Comparison of ENCODE assay signal across 9 cellular contexts in genomic region chr16:28180660-28181556, GRCh38. TPM values are rescaled to one million over a fixed set of nuclear protein-coding genes. Genes with fewer than 3 reads are reported as not detected.
DNase-seq lines count a peak whose midpoint lies in the region; ATAC-seq, FAIRE-seq and TF ChIP-seq lines count a peak whose summit lies in the region.
"Had no signal": no experiment of that assay in that cellular context is flagged by ENCODE, and none has a peak within 500 bp of the region (broad histone marks: within the 10 kb centered on the region; RNA-seq: fewer than 3 reads in every experiment).

No MANE protein-coding gene starts in this region.

- no peaks in the 10 kb centered on the region for H3K27me3 ChIP-seq in ascending aorta

- no peak for TF ChIP-seq EP300 in A549 (IDR thresholded peaks at IDR 0.05)

- H3K4me3 ChIP-seq in A549 (no peak overlapping the region), ascending aorta (no peak overlapping the region)

- POLR2A ChIA-PET in A549 (lab: Yijun Ruan, JAX) (interaction anchor here (0.5 kb wide), 1 partner anchor 311 kb away, joined by 4 read pairs; the partner anchor contains the start of gene CLN3), activated B cell treated with CpG ODN at 0.5 μM for 24 hours (lab: Charles Lee) (interaction anchor here (0.7 to 2.9 kb wide), 6 partner anchors 10 to 30 kb away, joined by 3 to 20 read pairs (median 8); partner anchors contain the start of gene XPO6)

- ATAC-seq in A549 (peak; percentile 54 to 71; a peak in 4 of 6 replicates), GM21381 (IDR thresholded peaks at IDR 0.05; ENCODE audit: unreplicated experiment) (peak; percentile 51), activated B cell treated with CpG ODN at 0.5 μM for 24 hours (ENCODE audit: low read depth) (peak; percentile 82)

- no peak for FAIRE-seq in A549 (lab: Jason Lieb, UNC)

- CTCF ChIA-PET in A549 (lab: Yijun Ruan, JAX), result no interaction called here
- CTCF ChIA-PET in activated B cell treated with CpG ODN at 0.5 μM for 24 hours (lab: Charles Lee), result interaction anchor here (1.0 to 1.8 kb wide), 2 partner anchors 11 to 13 kb away, joined by 3 to 7 read pairs; no protein-coding TSS in a partner anchor

- H3K4me3 Mint-ChIP-seq in activated B cell treated with CpG ODN at 0.5 μM for 24 hours (peak overlapping the region; percentile 77), endothelial cell (ENCODE audit: unreplicated experiment) (no peak overlapping the region)

- H3K9me3 Mint-ChIP-seq in activated B cell treated with CpG ODN at 0.5 μM for 24 hours (peaks cover 3% of the 10 kb centered on the region), endothelial cell (ENCODE audit: unreplicated experiment) (no peaks in the 10 kb centered on the region)

- H3K27me3 Mint-ChIP-seq in activated B cell treated with CpG ODN at 0.5 μM for 24 hours, result no peaks in the 10 kb centered on the region
- H3K27me3 Mint-ChIP-seq in endothelial cell (ENCODE audit: unreplicated experiment), result peaks cover 4% of the 10 kb centered on the region

- intact Hi-C loops in activated B cell treated with CpG ODN at 0.5 μM for 24 hours (cut with micrococcal nuclease) (loop anchor here (1.0 to 2.0 kb wide), 5 partner anchors 7 to 40 kb away; no protein-coding TSS in a partner anchor), ascending aorta (cut with DNase I) (no loop called here)

- no peaks in the 10 kb centered on the region for H3K9me3 ChIP-seq in A549
- no peaks in the 10 kb centered on the region for H3K9me3 ChIP-seq in ascending aorta

- TF ChIP-seq RAD21 in A549 (conservative IDR thresholded peaks at IDR 0.05 in 1 of 2, IDR thresholded peaks at IDR 0.05 in 1 of 2), result no peak

- in situ Hi-C loops in GM13976 (cut with MboI; ENCODE audit: low sequenced_read_pairs, unreplicated experiment), result no loop called here

- DNase-seq in A549 (ENCODE audit: low read depth in 1 of 2, low spot score in 1 of 2), result no peak
- DNase-seq in activated B cell treated with CpG ODN at 0.5 μM for 24 hours, result no peak
- DNase-seq in kidney tubule cell (ENCODE audit: low spot score), result peak; percentile 79
- no peak for DNase-seq in ascending aorta (ENCODE audit: low spot score in 2 of 2)
- DNase-seq in activated CD4-positive, alpha-beta T cell treated with anti-CD3 and anti-CD28 coated beads, Interleukin-2, amount 50 U/mL, for 48 hours, result no peak
- DNase-seq in endothelial cell (ENCODE audit: low spot score), result no peak
- DNase-seq in GM13976 (ENCODE audit: low spot score), result no peak
- DNase-seq: SHP77 treated with DMSO at 0.1 percent for 48 hours had no signal

- H3K4me1 Mint-ChIP-seq in activated B cell treated with CpG ODN at 0.5 μM for 24 hours, result peaks cover 75% of the 10 kb centered on the region
- peaks cover 4% of the 10 kb centered on the region for H3K4me1 Mint-ChIP-seq in endothelial cell (ENCODE audit: unreplicated experiment)

- peaks cover 46% of the 10 kb centered on the region for H3K4me1 ChIP-seq in A549
- peaks cover 5 to 20% of the 10 kb centered on the region in 2 donors for H3K4me1 ChIP-seq in ascending aorta

- peaks cover 53% of the 10 kb centered on the region for H3K36me3 Mint-ChIP-seq in activated B cell treated with CpG ODN at 0.5 μM for 24 hours (ENCODE audit: low read depth)
- H3K36me3 Mint-ChIP-seq in endothelial cell (ENCODE audit: low read depth, unreplicated experiment), result peaks cover 6% of the 10 kb centered on the region

- peak overlapping the region; percentile 57 for H3K4me2 ChIP-seq in A549

- H3K27ac Mint-ChIP-seq in activated B cell treated with CpG ODN at 0.5 μM for 24 hours, result peak overlapping the region; percentile 89
- no peak overlapping the region for H3K27ac Mint-ChIP-seq in endothelial cell (ENCODE audit: unreplicated experiment)

- peaks cover 9 to 19% of the 10 kb centered on the region in 2 donors for H3K36me3 ChIP-seq in ascending aorta

- TF ChIP-seq CTCF in A549 (IDR thresholded peaks at IDR 0.05) (no peak), activated B cell treated with CpG ODN at 0.5 μM for 24 hours (IDR thresholded peaks at IDR 0.05) (no peak), ascending aorta (IDR thresholded peaks at IDR 0.05) (no peak), endothelial cell (IDR thresholded peaks at IDR 0.05; ENCODE audit: unreplicated experiment) (no peak), GM13976 (IDR thresholded peaks at IDR 0.05; ENCODE audit: borderline replicate concordance, control extremely low read depth, extremely low read depth, insufficient read depth, missing control alignments) (no peak)

- TF ChIP-seq POLR2A in A549 (IDR thresholded peaks at IDR 0.05; ENCODE audit: low read length), result no peak

- WGBS in A549 (ENCODE audit: missing lambda C conversion rate), result 78% methylated on average over 9 of the region's 9 CpGs

- H3K27ac ChIP-seq in A549, result peak overlapping the region; percentile 11 to 84
- no peak overlapping the region for H3K27ac ChIP-seq in ascending aorta

TF ChIP-seq in A549, 52 proteins besides CTCF, POLR2A, EP300 and RAD21:
- TF ChIP-seq USF2 (IDR thresholded peaks at IDR 0.05) (no peak), FOSB (CRISPR knock-in tag; IDR thresholded peaks at IDR 0.05) (no peak), KDM5A (IDR thresholded peaks at IDR 0.05) (no peak), RNF2 (IDR thresholded peaks at IDR 0.05; ENCODE audit: borderline replicate concordance, low read depth) (no peak), MAX (IDR thresholded peaks at IDR 0.05) (no peak), ZC3H11A (IDR thresholded peaks at IDR 0.05) (no peak), RARB (CRISPR knock-in tag; IDR thresholded peaks at IDR 0.05) (no peak), HOXB13 (CRISPR knock-in tag; IDR thresholded peaks at IDR 0.05; ENCODE audit: low read depth) (no peak), HOXA7 (CRISPR knock-in tag; IDR thresholded peaks at IDR 0.05) (no peak), NR3C1 (IDR thresholded peaks at IDR 0.05) (no peak), SREBF2 (IDR thresholded peaks at IDR 0.05) (no peak), MAZ (IDR thresholded peaks at IDR 0.05; ENCODE audit: borderline replicate concordance, low read depth, low read length) (no peak)

RNA-seq across cellular contexts. Expression of gene XPO6, which starts 30.9 kb away (rescaled TPM):
- 108 and 115 TPM in 2 replicates for polyA plus RNA-seq in A549 (2011; rRNA removed)
- polyA plus RNA-seq in A549 (2012; cell fraction: cytosol; rRNA removed), result 133 and 154 TPM in 2 replicates
- 437 and 484 TPM in 2 replicates for polyA plus RNA-seq in A549 (2012; cell fraction: nucleus; rRNA removed)
- 63.0 to 76.5 TPM (median 70.9 TPM) in 3 replicates for polyA plus RNA-seq in A549 (2017; fragmentation: RNase III; extraction: RNeasy Plus Mini Kit Qiagen cat#74134 plus additional on column Dnase treatment)
- 183 and 199 TPM in 2 replicates for polyA minus RNA-seq in A549 (2011; rRNA and poly(A)+ RNA removed)
- 212 and 236 TPM in 2 replicates for total RNA-seq in activated B cell treated with CpG ODN at 0.5 μM for 24 hours
- 180 TPM for total RNA-seq in ascending aorta
- 155 TPM for total RNA-seq in endothelial cell (ENCODE audit: unreplicated experiment)

Comparison
In these comparisons a context has a peak if more than half of its experiments do, and no peak if none do; other contexts are left out.
1. H3K27ac ChIP-seq: peak in A549 (2 of 2); none in ascending aorta (0 of 2).
2. Peak in every context shown above with its lines, with median percentiles within 50 percentile points of each other: ATAC-seq.